In the genomic region with DNA sequence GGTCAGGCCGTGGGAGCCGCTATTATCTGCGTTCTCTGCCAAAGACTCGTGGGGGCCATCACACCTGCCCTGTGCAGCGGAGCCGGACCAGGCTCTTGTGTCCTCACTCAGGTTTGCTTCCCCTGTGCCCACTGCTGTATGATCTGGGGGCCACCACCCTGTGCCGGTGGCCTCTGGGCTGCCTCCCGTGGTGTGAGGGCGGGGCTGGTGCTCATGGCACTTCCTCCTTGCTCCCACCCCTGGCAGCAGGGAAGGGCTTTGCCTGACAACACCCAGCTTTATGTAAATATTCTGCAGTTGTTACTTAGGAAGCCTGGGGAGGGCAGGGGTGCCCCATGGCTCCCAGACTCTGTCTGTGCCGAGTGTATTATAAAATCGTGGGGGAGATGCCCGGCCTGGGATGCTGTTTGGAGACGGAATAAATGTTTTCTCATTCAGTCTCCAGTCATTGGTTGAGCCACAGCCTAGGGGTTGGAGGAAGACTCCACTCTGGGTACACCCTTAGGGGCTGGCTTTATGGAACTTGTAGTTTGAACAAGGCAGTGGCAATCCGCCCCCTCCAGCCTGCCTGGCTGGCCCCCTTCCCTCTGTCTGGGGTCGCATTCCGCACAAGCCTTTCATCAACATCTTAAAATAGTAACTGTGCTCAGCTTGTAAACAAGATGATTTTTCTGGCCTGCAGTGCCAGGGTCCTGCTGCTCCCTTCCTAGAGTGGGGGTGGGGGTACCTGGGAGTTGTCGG, we compare ENCODE assay signal across 1 cellular context.
TF ChIP-seq lines count a peak whose summit lies in the region.

No MANE protein-coding gene starts in this region.

TF ChIP-seq in HEK293, 187 proteins besides CTCF, POLR2A, EP300 and RAD21 (continued from another document):
- TF ChIP-seq, protein P1, sequence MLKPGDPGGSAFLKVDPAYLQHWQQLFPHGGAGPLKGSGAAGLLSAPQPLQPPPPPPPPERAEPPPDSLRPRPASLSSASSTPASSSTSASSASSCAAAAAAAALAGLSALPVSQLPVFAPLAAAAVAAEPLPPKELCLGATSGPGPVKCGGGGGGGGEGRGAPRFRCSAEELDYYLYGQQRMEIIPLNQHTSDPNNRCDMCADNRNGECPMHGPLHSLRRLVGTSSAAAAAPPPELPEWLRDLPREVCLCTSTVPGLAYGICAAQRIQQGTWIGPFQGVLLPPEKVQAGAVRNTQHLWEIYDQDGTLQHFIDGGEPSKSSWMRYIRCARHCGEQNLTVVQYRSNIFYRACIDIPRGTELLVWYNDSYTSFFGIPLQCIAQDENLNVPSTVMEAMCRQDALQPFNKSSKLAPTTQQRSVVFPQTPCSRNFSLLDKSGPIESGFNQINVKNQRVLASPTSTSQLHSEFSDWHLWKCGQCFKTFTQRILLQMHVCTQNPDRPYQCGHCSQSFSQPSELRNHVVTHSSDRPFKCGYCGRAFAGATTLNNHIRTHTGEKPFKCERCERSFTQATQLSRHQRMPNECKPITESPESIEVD (tag by site-specific recombination; IDR thresholded peaks at IDR 0.05) = no peak
- TF ChIP-seq, protein P2, sequence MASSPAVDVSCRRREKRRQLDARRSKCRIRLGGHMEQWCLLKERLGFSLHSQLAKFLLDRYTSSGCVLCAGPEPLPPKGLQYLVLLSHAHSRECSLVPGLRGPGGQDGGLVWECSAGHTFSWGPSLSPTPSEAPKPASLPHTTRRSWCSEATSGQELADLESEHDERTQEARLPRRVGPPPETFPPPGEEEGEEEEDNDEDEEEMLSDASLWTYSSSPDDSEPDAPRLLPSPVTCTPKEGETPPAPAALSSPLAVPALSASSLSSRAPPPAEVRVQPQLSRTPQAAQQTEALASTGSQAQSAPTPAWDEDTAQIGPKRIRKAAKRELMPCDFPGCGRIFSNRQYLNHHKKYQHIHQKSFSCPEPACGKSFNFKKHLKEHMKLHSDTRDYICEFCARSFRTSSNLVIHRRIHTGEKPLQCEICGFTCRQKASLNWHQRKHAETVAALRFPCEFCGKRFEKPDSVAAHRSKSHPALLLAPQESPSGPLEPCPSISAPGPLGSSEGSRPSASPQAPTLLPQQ (tag by site-specific recombination; IDR thresholded peaks at IDR 0.05) = no peak
- TF ChIP-seq, protein P3, sequence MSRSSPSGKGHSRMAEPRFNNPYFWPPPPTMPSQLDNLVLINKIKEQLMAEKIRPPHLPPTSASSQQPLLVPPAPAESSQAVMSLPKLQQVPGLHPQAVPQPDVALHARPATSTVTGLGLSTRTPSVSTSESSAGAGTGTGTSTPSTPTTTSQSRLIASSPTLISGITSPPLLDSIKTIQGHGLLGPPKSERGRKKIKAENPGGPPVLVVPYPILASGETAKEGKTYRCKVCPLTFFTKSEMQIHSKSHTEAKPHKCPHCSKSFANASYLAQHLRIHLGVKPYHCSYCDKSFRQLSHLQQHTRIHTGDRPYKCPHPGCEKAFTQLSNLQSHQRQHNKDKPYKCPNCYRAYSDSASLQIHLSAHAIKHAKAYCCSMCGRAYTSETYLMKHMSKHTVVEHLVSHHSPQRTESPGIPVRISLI (tag by site-specific recombination; IDR thresholded peaks at IDR 0.05) = no peak
- no peak for TF ChIP-seq RBAK (tag by site-specific recombination; IDR thresholded peaks at IDR 0.05)
- TF ChIP-seq GLIS2 (tag by site-specific recombination; IDR thresholded peaks at IDR 0.05) = peak; percentile 67
- no peak for TF ChIP-seq ZNF558 (tag by site-specific recombination; IDR thresholded peaks at IDR 0.05)
- TF ChIP-seq ZNF549 (tag by site-specific recombination; IDR thresholded peaks at IDR 0.05) = no peak
- TF ChIP-seq SP7 (tag by site-specific recombination; IDR thresholded peaks at IDR 0.05) = no peak
- TF ChIP-seq ZNF600 (tag by site-specific recombination; IDR thresholded peaks at IDR 0.05) = peak; percentile 53; the same call in 1 of the 2 replicates
- TF ChIP-seq ZNF792 (tag by site-specific recombination; IDR thresholded peaks at IDR 0.05) = no peak
- TF ChIP-seq, protein P4, sequence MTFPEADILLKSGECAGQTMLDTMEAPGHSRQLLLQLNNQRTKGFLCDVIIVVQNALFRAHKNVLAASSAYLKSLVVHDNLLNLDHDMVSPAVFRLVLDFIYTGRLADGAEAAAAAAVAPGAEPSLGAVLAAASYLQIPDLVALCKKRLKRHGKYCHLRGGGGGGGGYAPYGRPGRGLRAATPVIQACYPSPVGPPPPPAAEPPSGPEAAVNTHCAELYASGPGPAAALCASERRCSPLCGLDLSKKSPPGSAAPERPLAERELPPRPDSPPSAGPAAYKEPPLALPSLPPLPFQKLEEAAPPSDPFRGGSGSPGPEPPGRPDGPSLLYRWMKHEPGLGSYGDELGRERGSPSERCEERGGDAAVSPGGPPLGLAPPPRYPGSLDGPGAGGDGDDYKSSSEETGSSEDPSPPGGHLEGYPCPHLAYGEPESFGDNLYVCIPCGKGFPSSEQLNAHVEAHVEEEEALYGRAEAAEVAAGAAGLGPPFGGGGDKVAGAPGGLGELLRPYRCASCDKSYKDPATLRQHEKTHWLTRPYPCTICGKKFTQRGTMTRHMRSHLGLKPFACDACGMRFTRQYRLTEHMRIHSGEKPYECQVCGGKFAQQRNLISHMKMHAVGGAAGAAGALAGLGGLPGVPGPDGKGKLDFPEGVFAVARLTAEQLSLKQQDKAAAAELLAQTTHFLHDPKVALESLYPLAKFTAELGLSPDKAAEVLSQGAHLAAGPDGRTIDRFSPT (tag by site-specific recombination; IDR thresholded peaks at IDR 0.05) = no peak; the same call in 1 of the 2 replicates
- TF ChIP-seq, protein P5, sequence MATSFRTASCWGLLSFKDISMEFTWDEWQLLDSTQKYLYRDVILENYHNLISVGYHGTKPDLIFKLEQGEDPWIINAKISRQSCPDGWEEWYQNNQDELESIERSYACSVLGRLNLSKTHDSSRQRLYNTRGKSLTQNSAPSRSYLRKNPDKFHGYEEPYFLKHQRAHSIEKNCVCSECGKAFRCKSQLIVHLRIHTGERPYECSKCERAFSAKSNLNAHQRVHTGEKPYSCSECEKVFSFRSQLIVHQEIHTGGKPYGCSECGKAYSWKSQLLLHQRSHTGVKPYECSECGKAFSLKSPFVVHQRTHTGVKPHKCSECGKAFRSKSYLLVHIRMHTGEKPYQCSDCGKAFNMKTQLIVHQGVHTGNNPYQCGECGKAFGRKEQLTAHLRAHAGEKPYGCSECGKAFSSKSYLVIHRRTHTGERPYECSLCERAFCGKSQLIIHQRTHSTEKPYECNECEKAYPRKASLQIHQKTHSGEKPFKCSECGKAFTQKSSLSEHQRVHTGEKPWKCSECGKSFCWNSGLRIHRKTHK (tag by site-specific recombination; IDR thresholded peaks at IDR 0.05) = no peak
- no peak for TF ChIP-seq ZNF157 (tag by site-specific recombination; IDR thresholded peaks at IDR 0.05)
- no peak for TF ChIP-seq ZNF335 (tag by site-specific recombination; conservative IDR thresholded peaks at IDR 0.05)
- TF ChIP-seq ZNF133 (tag by site-specific recombination; IDR thresholded peaks at IDR 0.05) = no peak
- TF ChIP-seq ZNF596 (tag by site-specific recombination; IDR thresholded peaks at IDR 0.05) = no peak
- no peak for TF ChIP-seq ZNF114 (tag by site-specific recombination; IDR thresholded peaks at IDR 0.05)
- no peak for TF ChIP-seq ZNF23 (tag by site-specific recombination; IDR thresholded peaks at IDR 0.05; ENCODE audit: borderline replicate concordance)
- TF ChIP-seq, protein P6, sequence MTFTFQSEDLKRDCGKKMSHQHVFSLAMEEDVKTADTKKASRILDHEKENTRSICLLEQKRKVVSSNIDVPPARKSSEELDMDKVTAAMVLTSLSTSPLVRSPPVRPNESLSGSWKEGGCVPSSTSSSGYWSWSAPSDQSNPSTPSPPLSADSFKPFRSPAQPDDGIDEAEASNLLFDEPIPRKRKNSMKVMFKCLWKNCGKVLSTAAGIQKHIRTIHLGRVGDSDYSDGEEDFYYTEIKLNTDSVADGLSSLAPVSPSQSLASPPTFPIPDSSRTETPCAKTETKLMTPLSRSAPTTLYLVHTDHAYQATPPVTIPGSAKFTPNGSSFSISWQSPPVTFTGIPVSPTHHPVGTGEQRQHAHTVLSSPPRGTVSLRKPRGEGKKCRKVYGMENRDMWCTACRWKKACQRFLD (tag by site-specific recombination; IDR thresholded peaks at IDR 0.05) = no peak
- TF ChIP-seq ZNF777 (tag by site-specific recombination; IDR thresholded peaks at IDR 0.05; ENCODE audit: borderline replicate concordance) = no peak
- TF ChIP-seq SCRT1 (tag by site-specific recombination; IDR thresholded peaks at IDR 0.05; ENCODE audit: borderline replicate concordance) = no peak
- TF ChIP-seq, protein P7, sequence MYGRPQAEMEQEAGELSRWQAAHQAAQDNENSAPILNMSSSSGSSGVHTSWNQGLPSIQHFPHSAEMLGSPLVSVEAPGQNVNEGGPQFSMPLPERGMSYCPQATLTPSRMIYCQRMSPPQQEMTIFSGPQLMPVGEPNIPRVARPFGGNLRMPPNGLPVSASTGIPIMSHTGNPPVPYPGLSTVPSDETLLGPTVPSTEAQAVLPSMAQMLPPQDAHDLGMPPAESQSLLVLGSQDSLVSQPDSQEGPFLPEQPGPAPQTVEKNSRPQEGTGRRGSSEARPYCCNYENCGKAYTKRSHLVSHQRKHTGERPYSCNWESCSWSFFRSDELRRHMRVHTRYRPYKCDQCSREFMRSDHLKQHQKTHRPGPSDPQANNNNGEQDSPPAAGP (tag by site-specific recombination; IDR thresholded peaks at IDR 0.05) = peak; percentile 54; the same call in 1 of the 2 replicates
- no peak for TF ChIP-seq ZSCAN23 (tag by site-specific recombination; IDR thresholded peaks at IDR 0.05)
- TF ChIP-seq SP2 (tag by site-specific recombination; IDR thresholded peaks at IDR 0.05) = peak; percentile 52
- TF ChIP-seq, protein P8, sequence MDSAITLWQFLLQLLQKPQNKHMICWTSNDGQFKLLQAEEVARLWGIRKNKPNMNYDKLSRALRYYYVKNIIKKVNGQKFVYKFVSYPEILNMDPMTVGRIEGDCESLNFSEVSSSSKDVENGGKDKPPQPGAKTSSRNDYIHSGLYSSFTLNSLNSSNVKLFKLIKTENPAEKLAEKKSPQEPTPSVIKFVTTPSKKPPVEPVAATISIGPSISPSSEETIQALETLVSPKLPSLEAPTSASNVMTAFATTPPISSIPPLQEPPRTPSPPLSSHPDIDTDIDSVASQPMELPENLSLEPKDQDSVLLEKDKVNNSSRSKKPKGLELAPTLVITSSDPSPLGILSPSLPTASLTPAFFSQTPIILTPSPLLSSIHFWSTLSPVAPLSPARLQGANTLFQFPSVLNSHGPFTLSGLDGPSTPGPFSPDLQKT (IDR thresholded peaks at IDR 0.05; ENCODE audit: borderline replicate concordance, low read depth, low read length) = no peak
- TF ChIP-seq ZEB2 (tag by site-specific recombination; IDR thresholded peaks at IDR 0.05) = no peak; the same call in 1 of the 2 replicates
- TF ChIP-seq ZNF701 (tag by site-specific recombination; IDR thresholded peaks at IDR 0.05) = no peak
- peak; percentile 52 for TF ChIP-seq ZBTB20 (tag by site-specific recombination; IDR thresholded peaks at IDR 0.05)
- TF ChIP-seq SP3 (tag by site-specific recombination; IDR thresholded peaks at IDR 0.05) = peak; percentile 47; the same call in 1 of the 2 replicates
- TF ChIP-seq MYNN (tag by site-specific recombination; IDR thresholded peaks at IDR 0.05; ENCODE audit: borderline replicate concordance) = no peak
- TF ChIP-seq, protein P9, sequence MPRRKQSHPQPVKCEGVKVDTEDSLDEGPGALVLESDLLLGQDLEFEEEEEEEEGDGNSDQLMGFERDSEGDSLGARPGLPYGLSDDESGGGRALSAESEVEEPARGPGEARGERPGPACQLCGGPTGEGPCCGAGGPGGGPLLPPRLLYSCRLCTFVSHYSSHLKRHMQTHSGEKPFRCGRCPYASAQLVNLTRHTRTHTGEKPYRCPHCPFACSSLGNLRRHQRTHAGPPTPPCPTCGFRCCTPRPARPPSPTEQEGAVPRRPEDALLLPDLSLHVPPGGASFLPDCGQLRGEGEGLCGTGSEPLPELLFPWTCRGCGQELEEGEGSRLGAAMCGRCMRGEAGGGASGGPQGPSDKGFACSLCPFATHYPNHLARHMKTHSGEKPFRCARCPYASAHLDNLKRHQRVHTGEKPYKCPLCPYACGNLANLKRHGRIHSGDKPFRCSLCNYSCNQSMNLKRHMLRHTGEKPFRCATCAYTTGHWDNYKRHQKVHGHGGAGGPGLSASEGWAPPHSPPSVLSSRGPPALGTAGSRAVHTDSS (tag by site-specific recombination; IDR thresholded peaks at IDR 0.05) = peak; percentile 20; the same call in 1 of the 2 replicates
- TF ChIP-seq ZNF391 (tag by site-specific recombination; IDR thresholded peaks at IDR 0.05; ENCODE audit: borderline replicate concordance, low read depth) = no peak
- TF ChIP-seq KLF9 (tag by site-specific recombination; IDR thresholded peaks at IDR 0.05; ENCODE audit: low read depth) = no peak
- TF ChIP-seq OVOL3 (tag by site-specific recombination; IDR thresholded peaks at IDR 0.05) = no peak
- TF ChIP-seq ZNF677 (tag by site-specific recombination; IDR thresholded peaks at IDR 0.05) = no peak
- TF ChIP-seq SETDB1 (IDR thresholded peaks at IDR 0.05; ENCODE audit: insufficient read length, low read length) = no peak
